9 cellular contexts compared by ENCODE assay signal in the genomic region with DNA sequence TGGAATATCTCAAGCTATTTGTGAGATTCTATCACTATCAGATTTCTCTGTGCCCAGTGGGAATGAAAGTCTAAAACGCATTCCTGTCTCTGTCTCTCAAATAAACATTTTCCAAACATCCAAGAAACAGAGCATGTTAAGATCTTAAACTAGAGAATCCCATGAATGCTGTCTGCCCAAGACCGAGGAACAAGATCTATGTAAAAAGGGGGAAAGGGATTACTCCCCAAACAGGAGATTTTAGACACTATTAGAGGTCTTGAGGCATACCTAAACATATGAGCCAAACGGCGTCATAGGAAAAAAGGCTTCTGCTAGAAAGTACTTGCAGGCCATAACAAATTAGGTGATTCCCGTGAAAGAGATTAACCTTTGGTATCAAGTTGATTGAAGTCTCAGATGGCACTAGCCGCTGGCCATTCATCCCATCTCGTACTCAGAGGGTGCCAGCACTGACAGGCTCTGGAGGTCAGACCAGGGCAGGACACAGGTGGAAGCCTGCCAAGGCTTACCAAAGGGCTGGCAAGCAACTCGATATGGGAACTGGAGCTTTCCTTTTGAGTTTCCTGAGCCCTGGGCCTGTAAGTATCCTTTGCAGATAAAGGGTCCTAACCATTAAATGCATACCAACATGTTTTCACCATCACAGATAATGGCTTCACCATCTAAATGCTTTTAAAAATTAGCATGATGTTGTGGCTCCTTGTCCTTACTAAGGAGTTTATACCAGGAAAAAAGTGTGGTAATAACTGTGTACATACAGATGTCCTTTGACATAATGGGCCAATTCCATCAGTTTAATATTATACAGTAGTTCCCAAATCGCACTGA.
DNase-seq lines count a peak whose midpoint lies in the region; TF ChIP-seq lines count a peak whose summit lies in the region.
"Had no signal": no experiment of that assay in that cellular context is flagged by ENCODE, and none has a peak within 500 bp of the region (broad histone marks: within the 10 kb centered on the region; RNA-seq: fewer than 3 reads in every experiment).

No MANE protein-coding gene starts in this region.

- no peaks in the 10 kb centered on the region for H3K79me1 ChIP-seq in mesendoderm (ENCODE audit: low read length)

- H2AK5ac ChIP-seq in mesendoderm (ENCODE audit: low read length) = no peak overlapping the region

- no peak overlapping the region for H3K4ac ChIP-seq in mesendoderm (ENCODE audit: low read depth, low read length)

- no peak overlapping the region for H2BK15ac ChIP-seq in mesendoderm (replicated peaks; ENCODE audit: low read depth)

- no peak for TF ChIP-seq EP300 in transverse colon (IDR thresholded peaks at IDR 0.05; ENCODE audit: low read depth)

- TF ChIP-seq POLR2A in esophagus squamous epithelium (IDR thresholded peaks at IDR 0.05) = no peak
- TF ChIP-seq POLR2A in transverse colon (IDR thresholded peaks at IDR 0.05) = no peak

- no peak overlapping the region for H4K8ac ChIP-seq in mesendoderm (ENCODE audit: low read depth, low read length)

- no peak for DNase-seq in esophagus squamous epithelium (lab: John Stamatoyannopoulos, UW)
- DNase-seq in lung microvascular endothelial cell (ENCODE audit: low read depth in 2 of 2) = peak; percentile 86 to 87
- peak; percentile 71 for DNase-seq in transverse colon
- no peak for DNase-seq in middle frontal gyrus (ENCODE audit: extremely low spot score, low spot score)
- no peak for DNase-seq in mesendoderm
- DNase-seq in Karpas-422 = no peak
- no peak for DNase-seq in SW480 (ENCODE audit: low spot score)
- DNase-seq: NCI-H526 treated with DMSO at 0.1 percent for 48 hours had no signal

- no peak overlapping the region for H2AFZ ChIP-seq in OCI-LY1 (ENCODE audit: low read length)
- H2AFZ ChIP-seq in Karpas-422 (ENCODE audit: low read length) = no peak overlapping the region

- H3K9me3 ChIP-seq in OCI-LY1 (ENCODE audit: low read length) (no peaks in the 10 kb centered on the region), esophagus squamous epithelium (no peaks in the 10 kb centered on the region), transverse colon (no peaks in the 10 kb centered on the region), Karpas-422 (ENCODE audit: low read length) (no peaks in the 10 kb centered on the region)

- H3K9ac ChIP-seq in OCI-LY1 (ENCODE audit: low read length) (no peak overlapping the region), mesendoderm (ENCODE audit: low read length) (no peak overlapping the region), Karpas-422 (ENCODE audit: low read length) (no peak overlapping the region)

- WGBS in esophagus squamous epithelium, 2 donors = 28 to 36% methylated on average over 9 of the region's 9 CpGs
- 48 to 61% methylated on average over 8 to 9 of the region's 9 CpGs for WGBS in transverse colon (ENCODE audit: low coverage in 1 of 2), 2 donors
- WGBS in mesendoderm (ENCODE audit: extremely low coverage, insufficient coverage, low lambda C conversion rate) = no CpG with 5 or more reads among the region's 9 CpGs

- H3K27me3 ChIP-seq in OCI-LY1 (ENCODE audit: insufficient read depth, low read length) = no peaks in the 10 kb centered on the region
- H3K27me3 ChIP-seq in esophagus squamous epithelium = no peaks in the 10 kb centered on the region
- no peaks in the 10 kb centered on the region for H3K27me3 ChIP-seq in transverse colon
- no peaks in the 10 kb centered on the region for H3K27me3 ChIP-seq in mesendoderm (ENCODE audit: insufficient read depth, low read length, poor library complexity)
- no peaks in the 10 kb centered on the region for H3K27me3 ChIP-seq in Karpas-422 (ENCODE audit: low read length)

- H3K56ac ChIP-seq in mesendoderm (ENCODE audit: low read length) = no peak overlapping the region

- no peaks in the 10 kb centered on the region for H3F3A ChIP-seq in OCI-LY1 (ENCODE audit: insufficient read depth, low read length)

- H3K9me2 ChIP-seq in OCI-LY1 (ENCODE audit: low read depth, low read length) (no peaks in the 10 kb centered on the region), Karpas-422 (replicated peaks; ENCODE audit: insufficient read depth, low read length) (no peaks in the 10 kb centered on the region)

- peaks cover 89% of the 10 kb centered on the region for H3K4me1 ChIP-seq in OCI-LY1 (ENCODE audit: insufficient read depth, low read length, severe bottlenecking)
- peaks cover 8 to 62% (median 37%) of the 10 kb centered on the region in 3 donors for H3K4me1 ChIP-seq in esophagus squamous epithelium
- peaks cover 15 to 37% (median 17%) of the 10 kb centered on the region in 4 donors for H3K4me1 ChIP-seq in transverse colon
- no peaks in the 10 kb centered on the region for H3K4me1 ChIP-seq in mesendoderm (ENCODE audit: control insufficient read depth, low read depth, low read length)
- H3K4me1 ChIP-seq in Karpas-422 (ENCODE audit: low read length) = peaks cover 54% of the 10 kb centered on the region

- H3K18ac ChIP-seq in mesendoderm (ENCODE audit: low read length) = no peak overlapping the region

- H4K20me1 ChIP-seq in OCI-LY1 (ENCODE audit: insufficient read depth, low read length) (no peaks in the 10 kb centered on the region), Karpas-422 (ENCODE audit: insufficient read depth, low read depth, low read length) (no peaks in the 10 kb centered on the region)

- in situ Hi-C loops in transverse colon (cut with MboI; ENCODE audit: low pct_ligation_motif_present in 1 of 4, low pct_unique_long_range_greater_than_20kb in 1 of 4, low sequenced_read_pairs in 3 of 4) = no loop called here

- H3K79me2 ChIP-seq in OCI-LY1 (ENCODE audit: insufficient read depth, low read length) = no peaks in the 10 kb centered on the region
- H3K79me2 ChIP-seq in mesendoderm (ENCODE audit: control insufficient read depth, insufficient read depth, low read length) = no peaks in the 10 kb centered on the region
- no peaks in the 10 kb centered on the region for H3K79me2 ChIP-seq in Karpas-422 (ENCODE audit: low read length)

- H3K4me2 ChIP-seq in OCI-LY1 (ENCODE audit: low read length) (no peak overlapping the region), mesendoderm (ENCODE audit: low read length) (no peak overlapping the region), Karpas-422 (ENCODE audit: low read depth, low read length, poor library complexity, severe bottlenecking) (no peak overlapping the region)

- H3K23ac ChIP-seq in mesendoderm (ENCODE audit: low read length) = no peak overlapping the region

- no peaks in the 10 kb centered on the region for H3K36me3 ChIP-seq in OCI-LY1 (ENCODE audit: insufficient read depth, low read length)
- no peaks in the 10 kb centered on the region for H3K36me3 ChIP-seq in esophagus squamous epithelium
- H3K36me3 ChIP-seq in transverse colon = no peaks in the 10 kb centered on the region
- H3K36me3 ChIP-seq in mesendoderm (ENCODE audit: control insufficient read depth, insufficient read depth, low read length) = no peaks in the 10 kb centered on the region
- H3K36me3 ChIP-seq in Karpas-422 (ENCODE audit: insufficient read depth, low read length) = no peaks in the 10 kb centered on the region

- no peak overlapping the region for H2BK5ac ChIP-seq in mesendoderm (ENCODE audit: low read length)

- TF ChIP-seq CTCF in OCI-LY1 (IDR thresholded peaks at IDR 0.05; ENCODE audit: low read length) (no peak), esophagus squamous epithelium (IDR thresholded peaks at IDR 0.05) (no peak), transverse colon (IDR thresholded peaks at IDR 0.05) (no peak)

- H2BK120ac ChIP-seq in mesendoderm (ENCODE audit: low read depth, low read length) = no peak overlapping the region

- H3K27ac ChIP-seq in OCI-LY1 (ENCODE audit: low read depth, low read length, poor library complexity, severe bottlenecking) = peak overlapping the region; percentile 96
- H3K27ac ChIP-seq in esophagus squamous epithelium = peak overlapping the region; percentile 23 to 72 (median 56)
- H3K27ac ChIP-seq in transverse colon = peak overlapping the region; percentile 55 to 77 (median 70)
- H3K27ac ChIP-seq in mesendoderm (ENCODE audit: low read depth, low read length) = no peak overlapping the region
- H3K27ac ChIP-seq in Karpas-422 (ENCODE audit: low read length) = no peak overlapping the region

- intact Hi-C loops in esophagus squamous epithelium (cut with DNase I) (no loop called here), transverse colon (cut with DNase I; ENCODE audit: low total_unique reads) (no loop called here)

- H3K4me3 ChIP-seq in OCI-LY1 (ENCODE audit: low read depth, low read length, poor library complexity, severe bottlenecking) (no peak overlapping the region), esophagus squamous epithelium (no peak overlapping the region), transverse colon (no peak overlapping the region), mesendoderm (ENCODE audit: low read length) (no peak overlapping the region), Karpas-422 (ENCODE audit: low read length) (no peak overlapping the region)

- H4K5ac ChIP-seq in mesendoderm (ENCODE audit: low read length) = no peak overlapping the region

Comparison
In these comparisons a context has a peak if more than half of its experiments do, and no peak if none do; other contexts are left out.
1. H3K27ac ChIP-seq: peak in OCI-LY1 (single experiment), esophagus squamous epithelium (4 of 4) and transverse colon (4 of 4); none in mesendoderm (single experiment) and Karpas-422 (single experiment).
2. DNase-seq: peak in lung microvascular endothelial cell (2 of 2) and transverse colon (single experiment); none in esophagus squamous epithelium (single experiment), middle frontal gyrus (single experiment), mesendoderm (single experiment), Karpas-422 (single experiment) and SW480 (single experiment).